12 cellular contexts compared by ENCODE assay signal in the genomic region with DNA sequence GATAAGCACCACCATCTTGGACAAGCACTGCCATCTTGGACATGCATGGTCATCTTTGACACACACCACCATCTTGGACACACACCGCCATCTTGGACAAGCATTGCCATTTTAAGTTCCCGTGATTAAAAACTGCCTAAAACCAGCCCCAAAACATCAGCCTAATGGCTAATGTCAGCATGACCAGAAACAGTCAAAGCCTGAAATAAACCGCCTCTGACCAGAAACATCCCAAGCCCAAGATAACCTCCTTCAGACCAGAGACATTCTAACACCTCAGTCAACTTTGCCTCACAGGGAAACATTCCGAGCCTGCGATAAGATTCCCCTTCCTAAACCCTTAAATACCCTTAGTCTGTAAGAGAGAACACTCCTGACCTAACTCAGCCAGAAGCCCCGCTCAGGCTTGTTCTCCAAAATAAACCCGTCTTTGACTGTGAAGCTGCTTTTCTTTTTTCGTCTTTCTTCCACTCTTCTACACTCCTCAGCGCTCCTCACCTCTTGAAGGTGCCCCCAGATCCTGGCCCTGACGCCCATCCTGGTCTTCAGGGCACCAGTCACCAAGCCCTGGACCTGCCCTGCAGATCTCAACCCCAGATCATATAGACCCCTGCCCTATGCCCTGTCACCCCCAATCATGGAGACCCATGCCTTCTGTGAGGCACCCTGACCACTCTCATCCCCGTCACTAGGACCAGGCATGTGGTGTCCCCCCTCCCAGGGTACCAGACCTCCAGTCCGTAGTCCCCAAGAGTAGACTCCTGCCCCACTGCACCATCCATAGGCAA. TPM values are rescaled to one million over a fixed set of nuclear protein-coding genes. Genes with fewer than 3 reads are reported as not detected.
DNase-seq lines count a peak whose midpoint lies in the region; ATAC-seq and TF ChIP-seq lines count a peak whose summit lies in the region.
"Had no signal": no experiment of that assay in that cellular context is flagged by ENCODE, and none has a peak within 500 bp of the region (broad histone marks: within the 10 kb centered on the region; RNA-seq: fewer than 3 reads in every experiment).

No MANE protein-coding gene starts in this region.

- CTCF ChIA-PET in activated CD8-positive, alpha-beta T cell treated with anti-CD3 and anti-CD28 coated beads, Interleukin-2, amount 10 ng/mL, durations not matched to agents 7 days and 5 days (lab: Charles Lee): no interaction called here
- CTCF ChIA-PET in activated CD8-positive, alpha-beta T cell treated with anti-CD3 and anti-CD28 coated beads for 36 hours (lab: Charles Lee): no interaction called here
- CTCF ChIA-PET in activated CD8-positive, alpha-beta memory T cell treated with anti-CD3 and anti-CD28 coated beads, Interleukin-2, amount 10 ng/mL, durations not matched to agents 7 days and 5 days (lab: Charles Lee): no interaction called here

- ATAC-seq in activated CD8-positive, alpha-beta T cell treated with anti-CD3 and anti-CD28 coated beads, Interleukin-2, amount 10 ng/mL, durations not matched to agents 7 days and 5 days: no peak
- ATAC-seq in activated CD8-positive, alpha-beta T cell treated with anti-CD3 and anti-CD28 coated beads for 36 hours: no peak
- ATAC-seq in activated CD8-positive, alpha-beta memory T cell treated with anti-CD3 and anti-CD28 coated beads, Interleukin-2, amount 10 ng/mL, durations not matched to agents 7 days and 5 days: no peak
- ATAC-seq in stimulated activated naive B cell treated with anti-CD40 and anti-IgM and Interleukin-4, amounts not matched to agents 10 μg/mL and 1 μg/mL and 100 μg/mL, for 72 hours (replicated peaks): no peak
- ATAC-seq in GM18907 (IDR thresholded peaks at IDR 0.05; ENCODE audit: unreplicated experiment) (no peak), GM18858 (IDR thresholded peaks at IDR 0.05; ENCODE audit: unreplicated experiment) (no peak)
- ATAC-seq: heart left ventricle had no signal

- peaks cover 32% of the 10 kb centered on the region for H3K4me1 Mint-ChIP-seq in activated CD8-positive, alpha-beta T cell treated with anti-CD3 and anti-CD28 coated beads, Interleukin-2, amount 10 ng/mL, durations not matched to agents 7 days and 5 days (ENCODE audit: low read depth)
- H3K4me1 Mint-ChIP-seq in activated CD8-positive, alpha-beta T cell treated with anti-CD3 and anti-CD28 coated beads for 36 hours (ENCODE audit: low read depth): peaks cover 28% of the 10 kb centered on the region
- peaks cover 28% of the 10 kb centered on the region for H3K4me1 Mint-ChIP-seq in activated CD8-positive, alpha-beta memory T cell treated with anti-CD3 and anti-CD28 coated beads, Interleukin-2, amount 10 ng/mL, durations not matched to agents 7 days and 5 days
- peaks cover 51 to 76% of the 10 kb centered on the region in 2 donors for H3K4me1 Mint-ChIP-seq in stimulated activated naive B cell treated with anti-CD40 and anti-IgM and Interleukin-4, amounts not matched to agents 10 μg/mL and 1 μg/mL and 100 μg/mL, for 72 hours

- intact Hi-C loops in activated CD8-positive, alpha-beta T cell treated with anti-CD3 and anti-CD28 coated beads for 36 hours (cut with micrococcal nuclease): no loop called here

- no peaks in the 10 kb centered on the region for H3K27me3 Mint-ChIP-seq in activated CD8-positive, alpha-beta T cell treated with anti-CD3 and anti-CD28 coated beads, Interleukin-2, amount 10 ng/mL, durations not matched to agents 7 days and 5 days (ENCODE audit: low read depth)
- H3K27me3 Mint-ChIP-seq in activated CD8-positive, alpha-beta T cell treated with anti-CD3 and anti-CD28 coated beads for 36 hours: no peaks in the 10 kb centered on the region
- no peaks in the 10 kb centered on the region for H3K27me3 Mint-ChIP-seq in activated CD8-positive, alpha-beta memory T cell treated with anti-CD3 and anti-CD28 coated beads, Interleukin-2, amount 10 ng/mL, durations not matched to agents 7 days and 5 days
- no peaks in the 10 kb centered on the region for H3K27me3 Mint-ChIP-seq in stimulated activated naive B cell treated with anti-CD40 and anti-IgM and Interleukin-4, amounts not matched to agents 10 μg/mL and 1 μg/mL and 100 μg/mL, for 72 hours
- H3K27me3 Mint-ChIP-seq: activated naive CD8-positive, alpha-beta T cell treated with anti-CD3 and anti-CD28 coated beads for 36 hours had no signal

- H3K36me3 Mint-ChIP-seq in activated CD8-positive, alpha-beta T cell treated with anti-CD3 and anti-CD28 coated beads, Interleukin-2, amount 10 ng/mL, durations not matched to agents 7 days and 5 days (ENCODE audit: low read depth): peaks cover 55% of the 10 kb centered on the region
- H3K36me3 Mint-ChIP-seq in activated CD8-positive, alpha-beta T cell treated with anti-CD3 and anti-CD28 coated beads for 36 hours (ENCODE audit: low read depth): peaks cover 52% of the 10 kb centered on the region
- peaks cover 54% of the 10 kb centered on the region for H3K36me3 Mint-ChIP-seq in activated CD8-positive, alpha-beta memory T cell treated with anti-CD3 and anti-CD28 coated beads, Interleukin-2, amount 10 ng/mL, durations not matched to agents 7 days and 5 days
- H3K36me3 Mint-ChIP-seq in stimulated activated naive B cell treated with anti-CD40 and anti-IgM and Interleukin-4, amounts not matched to agents 10 μg/mL and 1 μg/mL and 100 μg/mL, for 72 hours: peaks cover 52 to 58% of the 10 kb centered on the region in 2 donors

- H3K9me3 Mint-ChIP-seq in activated CD8-positive, alpha-beta T cell treated with anti-CD3 and anti-CD28 coated beads, Interleukin-2, amount 10 ng/mL, durations not matched to agents 7 days and 5 days (ENCODE audit: insufficient read depth): peaks cover 39% of the 10 kb centered on the region
- H3K9me3 Mint-ChIP-seq in activated CD8-positive, alpha-beta T cell treated with anti-CD3 and anti-CD28 coated beads for 36 hours: peaks cover 37% of the 10 kb centered on the region
- peaks cover 28% of the 10 kb centered on the region for H3K9me3 Mint-ChIP-seq in activated CD8-positive, alpha-beta memory T cell treated with anti-CD3 and anti-CD28 coated beads, Interleukin-2, amount 10 ng/mL, durations not matched to agents 7 days and 5 days (ENCODE audit: low read depth)
- H3K9me3 Mint-ChIP-seq in stimulated activated naive B cell treated with anti-CD40 and anti-IgM and Interleukin-4, amounts not matched to agents 10 μg/mL and 1 μg/mL and 100 μg/mL, for 72 hours: peaks cover 28 to 40% of the 10 kb centered on the region in 2 donors

- peak overlapping the region; percentile 21 for H3K27ac Mint-ChIP-seq in activated CD8-positive, alpha-beta T cell treated with anti-CD3 and anti-CD28 coated beads, Interleukin-2, amount 10 ng/mL, durations not matched to agents 7 days and 5 days
- H3K27ac Mint-ChIP-seq in activated CD8-positive, alpha-beta T cell treated with anti-CD3 and anti-CD28 coated beads for 36 hours: no peak overlapping the region
- no peak overlapping the region for H3K27ac Mint-ChIP-seq in activated CD8-positive, alpha-beta memory T cell treated with anti-CD3 and anti-CD28 coated beads, Interleukin-2, amount 10 ng/mL, durations not matched to agents 7 days and 5 days
- peak overlapping the region; percentile 92 for H3K27ac Mint-ChIP-seq in stimulated activated naive B cell treated with anti-CD40 and anti-IgM and Interleukin-4, amounts not matched to agents 10 μg/mL and 1 μg/mL and 100 μg/mL, for 72 hours
- H3K27ac Mint-ChIP-seq: activated naive CD8-positive, alpha-beta T cell treated with anti-CD3 and anti-CD28 coated beads for 36 hours had no signal

- peak; percentile 20 for DNase-seq in activated CD8-positive, alpha-beta T cell treated with anti-CD3 and anti-CD28 coated beads, Interleukin-2, amount 10 ng/mL, durations not matched to agents 7 days and 5 days
- no peak for DNase-seq in activated CD8-positive, alpha-beta T cell treated with anti-CD3 and anti-CD28 coated beads for 36 hours
- DNase-seq in activated CD8-positive, alpha-beta memory T cell treated with anti-CD3 and anti-CD28 coated beads, Interleukin-2, amount 10 ng/mL, durations not matched to agents 7 days and 5 days: peak; percentile 40
- DNase-seq in islet precursor cell: peak; percentile 6
- DNase-seq in stimulated activated naive B cell treated with anti-CD40 and anti-IgM and Interleukin-4, amounts not matched to agents 10 μg/mL and 1 μg/mL and 100 μg/mL, for 72 hours: no peak
- no peak for DNase-seq in H4 (ENCODE audit: low spot score)
- DNase-seq: activated naive CD8-positive, alpha-beta T cell treated with anti-CD3 and anti-CD28 coated beads for 36 hours; central memory CD4-positive, alpha-beta T cell; NCI-H2171 treated with DMSO at 0.1 percent for 48 hours had no signal

- no peak for TF ChIP-seq CTCF in activated CD8-positive, alpha-beta T cell treated with anti-CD3 and anti-CD28 coated beads for 36 hours (IDR thresholded peaks at IDR 0.05)

- POLR2A ChIA-PET in activated CD8-positive, alpha-beta T cell treated with anti-CD3 and anti-CD28 coated beads, Interleukin-2, amount 10 ng/mL, durations not matched to agents 7 days and 5 days (lab: Charles Lee): no interaction called here
- POLR2A ChIA-PET in activated CD8-positive, alpha-beta T cell treated with anti-CD3 and anti-CD28 coated beads for 36 hours (lab: Charles Lee): no interaction called here

- H3K4me3 Mint-ChIP-seq in activated CD8-positive, alpha-beta T cell treated with anti-CD3 and anti-CD28 coated beads, Interleukin-2, amount 10 ng/mL, durations not matched to agents 7 days and 5 days: no peak overlapping the region
- no peak overlapping the region for H3K4me3 Mint-ChIP-seq in activated CD8-positive, alpha-beta T cell treated with anti-CD3 and anti-CD28 coated beads for 36 hours
- no peak overlapping the region for H3K4me3 Mint-ChIP-seq in activated CD8-positive, alpha-beta memory T cell treated with anti-CD3 and anti-CD28 coated beads, Interleukin-2, amount 10 ng/mL, durations not matched to agents 7 days and 5 days
- H3K4me3 Mint-ChIP-seq in stimulated activated naive B cell treated with anti-CD40 and anti-IgM and Interleukin-4, amounts not matched to agents 10 μg/mL and 1 μg/mL and 100 μg/mL, for 72 hours: peak overlapping the region; percentile 52 to 70
- H3K4me3 Mint-ChIP-seq: activated naive CD8-positive, alpha-beta T cell treated with anti-CD3 and anti-CD28 coated beads for 36 hours had no signal

RNA-seq across cellular contexts. Expression of gene ASMTL, which starts 3.7 kb away (rescaled TPM):
- 10 to 100 TPM; 45.3 to 45.9 TPM for total RNA-seq in activated CD8-positive, alpha-beta T cell treated with anti-CD3 and anti-CD28 coated beads, Interleukin-2, amount 10 ng/mL, durations not matched to agents 7 days and 5 days
- total RNA-seq in activated CD8-positive, alpha-beta T cell treated with anti-CD3 and anti-CD28 coated beads for 36 hours: 10 to 100 TPM; 55.8 to 57.2 TPM
- 10 to 100 TPM; 39.9 to 44.7 TPM for total RNA-seq in activated CD8-positive, alpha-beta memory T cell treated with anti-CD3 and anti-CD28 coated beads, Interleukin-2, amount 10 ng/mL, durations not matched to agents 7 days and 5 days
- total RNA-seq in H4 (2014; rRNA removed; shearing (Covaris generic)): 0.72 and 5.0 TPM in 2 replicates

RNA-seq across cellular contexts. Expression of gene SLC25A6, which starts 57.1 kb away (rescaled TPM):
- total RNA-seq in activated CD8-positive, alpha-beta T cell treated with anti-CD3 and anti-CD28 coated beads, Interleukin-2, amount 10 ng/mL, durations not matched to agents 7 days and 5 days: 100 to 1,000 TPM; 273 to 293 TPM
- total RNA-seq in activated CD8-positive, alpha-beta T cell treated with anti-CD3 and anti-CD28 coated beads for 36 hours: 100 to 1,000 TPM; 460 to 476 TPM
- total RNA-seq in activated CD8-positive, alpha-beta memory T cell treated with anti-CD3 and anti-CD28 coated beads, Interleukin-2, amount 10 ng/mL, durations not matched to agents 7 days and 5 days: 100 to 1,000 TPM; 204 to 235 TPM
- total RNA-seq in H4 (2014; rRNA removed; shearing (Covaris generic)): 245 and 252 TPM in 2 replicates

Comparison
In these comparisons a context has a peak if more than half of its experiments do, and no peak if none do; other contexts are left out.
1. DNase-seq: peak in activated CD8-positive, alpha-beta T cell treated with anti-CD3 and anti-CD28 coated beads, Interleukin-2, amount 10 ng/mL, durations not matched to agents 7 days and 5 days (single experiment), activated CD8-positive, alpha-beta memory T cell treated with anti-CD3 and anti-CD28 coated beads, Interleukin-2, amount 10 ng/mL, durations not matched to agents 7 days and 5 days (single experiment) and islet precursor cell (single experiment); none in activated CD8-positive, alpha-beta T cell treated with anti-CD3 and anti-CD28 coated beads for 36 hours (single experiment), stimulated activated naive B cell treated with anti-CD40 and anti-IgM and Interleukin-4, amounts not matched to agents 10 μg/mL and 1 μg/mL and 100 μg/mL, for 72 hours (single experiment) and H4 (single experiment).
2. H3K27ac Mint-ChIP-seq: peak in activated CD8-positive, alpha-beta T cell treated with anti-CD3 and anti-CD28 coated beads, Interleukin-2, amount 10 ng/mL, durations not matched to agents 7 days and 5 days (single experiment) and stimulated activated naive B cell treated with anti-CD40 and anti-IgM and Interleukin-4, amounts not matched to agents 10 μg/mL and 1 μg/mL and 100 μg/mL, for 72 hours (single experiment); none in activated CD8-positive, alpha-beta T cell treated with anti-CD3 and anti-CD28 coated beads for 36 hours (single experiment) and activated CD8-positive, alpha-beta memory T cell treated with anti-CD3 and anti-CD28 coated beads, Interleukin-2, amount 10 ng/mL, durations not matched to agents 7 days and 5 days (single experiment).
3. H3K4me3 Mint-ChIP-seq: peak in stimulated activated naive B cell treated with anti-CD40 and anti-IgM and Interleukin-4, amounts not matched to agents 10 μg/mL and 1 μg/mL and 100 μg/mL, for 72 hours (2 of 2); none in activated CD8-positive, alpha-beta T cell treated with anti-CD3 and anti-CD28 coated beads, Interleukin-2, amount 10 ng/mL, durations not matched to agents 7 days and 5 days (single experiment), activated CD8-positive, alpha-beta T cell treated with anti-CD3 and anti-CD28 coated beads for 36 hours (single experiment) and activated CD8-positive, alpha-beta memory T cell treated with anti-CD3 and anti-CD28 coated beads, Interleukin-2, amount 10 ng/mL, durations not matched to agents 7 days and 5 days (single experiment).